1 cellular context compared by ENCODE assay signal in genomic region chr9:69112646-69113045, GRCh38.
TF ChIP-seq lines count a peak whose summit lies in the region.

No MANE protein-coding gene starts in this region.

TF ChIP-seq in K562, 482 proteins besides CTCF, POLR2A, EP300 and RAD21:
- TF ChIP-seq ZBTB33 (CRISPR knock-in tag; IDR thresholded peaks at IDR 0.05), result peak; percentile 40; the same call in 1 of the 2 replicates
